ENCODE assay signal across 8 cellular contexts in the genomic region with DNA sequence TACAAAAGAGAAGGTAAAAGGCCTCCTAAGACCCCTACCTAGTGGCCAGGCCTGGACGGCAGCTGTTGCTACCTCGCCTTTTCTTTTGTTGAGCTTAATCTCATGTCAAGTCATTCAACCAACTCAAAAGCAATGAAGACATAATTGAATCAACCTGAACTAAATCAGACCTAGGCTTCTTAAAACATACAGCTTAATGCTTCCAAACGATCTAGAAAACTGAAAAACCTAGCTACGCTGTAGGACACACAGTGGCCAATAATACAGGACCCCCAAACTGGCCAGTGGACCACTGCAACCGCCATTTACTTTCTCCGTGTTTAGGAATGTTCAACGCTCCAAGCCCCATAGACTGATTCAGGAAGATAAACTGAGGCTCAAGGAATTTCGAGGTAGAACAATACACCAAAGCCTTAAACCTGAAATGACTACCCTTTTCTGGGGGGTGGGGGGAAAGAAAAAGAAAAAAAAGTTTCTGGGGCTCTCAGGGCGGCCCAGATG. TPM values are rescaled to one million over a fixed set of nuclear protein-coding genes. Genes with fewer than 3 reads are reported as not detected.
A peak's percentile ranks its signal among the peaks of the same experiment; 100 is the strongest.
DNase-seq lines count a peak whose midpoint lies in the region; ATAC-seq and TF ChIP-seq lines count a peak whose summit lies in the region.
"Not testable (repeated sequence)": the region's sequence is repeated elsewhere in the genome, so short reads cannot be mapped to it uniquely, and the experiment has no call there.

No MANE protein-coding gene starts in this region.

- peak overlapping the region; percentile 65 for H3K4me2 ChIP-seq in H9 (ENCODE audit: insufficient read depth, insufficient read length, low read length)
- H3K4me2 ChIP-seq in PC-3 (ENCODE audit: low read length): peak overlapping the region; percentile 82

- H3K4me1 Mint-ChIP-seq in H9: peaks cover 52 to 55% of the 10 kb centered on the region in 2 experiments
- peaks cover 58% of the 10 kb centered on the region for H3K4me1 Mint-ChIP-seq in activated T-cell treated with anti-CD3 and anti-CD28 coated beads, Interleukin-2, amount 50 U/mL, for 72 hours (ENCODE audit: low read depth)

- H3K4me1 ChIP-seq in H9 (ENCODE audit: insufficient read depth, low read length); right cardiac atrium (ENCODE audit: control insufficient read depth, insufficient read depth, low read length); muscle layer of colon (ENCODE audit: insufficient read depth, low read length): not testable (repeated sequence)
- H3K4me1 ChIP-seq in PC-3 (ENCODE audit: insufficient read depth, low read length): peaks cover 46% of the 10 kb centered on the region

- POLR2A ChIA-PET in AG04449 (lab: Yijun Ruan, JAX) (interaction anchor here (1.0 kb wide), 2 partner anchors 66 to 116 kb away, joined by 5 to 6 read pairs; no protein-coding TSS in a partner anchor), PC-3 (lab: Charles Lee; ENCODE audit: unreplicated experiment) (interaction anchor here (0.6 to 0.9 kb wide), 5 partner anchors 9 to 340 kb away, joined by 3 to 6 read pairs (median 3); no protein-coding TSS in a partner anchor)

- H4K20me1 ChIP-seq in H9 (ENCODE audit: control insufficient read depth, insufficient read depth, insufficient read length); PC-3 (ENCODE audit: low read length): not testable (repeated sequence)

- ATAC-seq in PC-3; activated T-cell treated with anti-CD3 and anti-CD28 coated beads, Interleukin-2, amount 50 U/mL, for 72 hours (replicated peaks in 1 of 2); right cardiac atrium: not testable (repeated sequence)

- peak overlapping the region; percentile 73 for H3K27ac ChIP-seq in H9 (ENCODE audit: insufficient read length, low read depth, low read length)
- peak overlapping the region; percentile 81 for H3K27ac ChIP-seq in PC-3 (ENCODE audit: low read length)
- peak overlapping the region; percentile 90 to 100 for H3K27ac ChIP-seq in coronary artery
- peak overlapping the region; percentile 80 for H3K27ac ChIP-seq in right cardiac atrium (ENCODE audit: low read length)
- H3K27ac ChIP-seq in muscle layer of colon (ENCODE audit: low read depth, low read length): not testable (repeated sequence)
- peak overlapping the region; percentile 94 to 100 (median 99) for H3K27ac ChIP-seq in skin epidermis

- H3K9ac ChIP-seq in H9 (ENCODE audit: extremely low read depth, insufficient read length, low read length) (peak overlapping the region; percentile 87), PC-3 (ENCODE audit: low read length) (peak overlapping the region; percentile 91), muscle layer of colon (ENCODE audit: low read length) (peak overlapping the region; percentile 13)

- H3K4me3 Mint-ChIP-seq in H9: peak overlapping the region; percentile 85 to 91
- peak overlapping the region; percentile 90 to 92 for H3K4me3 Mint-ChIP-seq in activated T-cell treated with anti-CD3 and anti-CD28 coated beads, Interleukin-2, amount 50 U/mL, for 72 hours

- H3K27me3 Mint-ChIP-seq in H9 (ENCODE audit: low read depth); activated T-cell treated with anti-CD3 and anti-CD28 coated beads, Interleukin-2, amount 50 U/mL, for 72 hours (ENCODE audit: low read depth): not testable (repeated sequence)

- WGBS in H9 (ENCODE audit: extremely low coverage, insufficient read length, low lambda C conversion rate): no CpG with 5 or more reads among the region's 9 CpGs
- WGBS in right cardiac atrium: 14% methylated on average over 9 of the region's 9 CpGs

- not testable (repeated sequence) for H4K5ac ChIP-seq in H9 (ENCODE audit: insufficient read length, low read depth, low read length)

- H2BK120ac ChIP-seq in H9 (ENCODE audit: low read depth, low read length, poor library complexity, severe bottlenecking): peak overlapping the region; percentile 48

- not testable (repeated sequence) for H2BK15ac ChIP-seq in H9 (ENCODE audit: low read depth, low read length)

- not testable (repeated sequence) for H2AFZ ChIP-seq in H9 (ENCODE audit: low read length); PC-3 (ENCODE audit: low read length)

- not testable (repeated sequence) for H3K36me3 Mint-ChIP-seq in H9 (ENCODE audit: insufficient read depth in 1 of 3, low read depth in 3 of 3); activated T-cell treated with anti-CD3 and anti-CD28 coated beads, Interleukin-2, amount 50 U/mL, for 72 hours (ENCODE audit: insufficient read depth in 2 of 2)

- not testable (repeated sequence) for H4K8ac ChIP-seq in H9 (replicated peaks; ENCODE audit: insufficient read length, low read depth, low read length)

- TSS peak; percentile 22 for BruUV-seq in PC-3 (replicated peaks; lab: Mats Ljungman, UMichigan)

- not testable (repeated sequence) for TF ChIP-seq CTCF in AG04449 (IDR thresholded peaks at IDR 0.05; ENCODE audit: insufficient read depth, low read length, missing control alignments); H9 (conservative IDR thresholded peaks at IDR 0.05); PC-3 (conservative IDR thresholded peaks at IDR 0.05; ENCODE audit: low read depth, low read length); coronary artery (IDR thresholded peaks at IDR 0.05)

- H2AK5ac ChIP-seq in H9 (ENCODE audit: insufficient read length, low read length): not testable (repeated sequence)

- not testable (repeated sequence) for H3K18ac ChIP-seq in H9 (ENCODE audit: insufficient read length, low read depth, low read length)

- not testable (repeated sequence) for H3K4ac ChIP-seq in H9 (ENCODE audit: low read depth, low read length)

- intact Hi-C loops in PC-3 (cut with micrococcal nuclease): loop anchor here (1.0 to 10.0 kb wide), 2 partner anchors 13 to 1957 kb away; no protein-coding TSS in a partner anchor
- intact Hi-C loops in right cardiac atrium (cut with DNase I): loop anchor here in 1 of 4 donors (10.0 kb wide), 1 partner anchor 143 kb away; no protein-coding TSS in a partner anchor

- H3K27me3 ChIP-seq in H9 (ENCODE audit: insufficient read depth, low read length); PC-3 (ENCODE audit: low read length); right cardiac atrium (ENCODE audit: control insufficient read depth, insufficient read depth); muscle layer of colon (ENCODE audit: control insufficient read depth in 1 of 2, insufficient read depth in 2 of 2, low read length in 2 of 2): not testable (repeated sequence)

- CTCF ChIA-PET in AG04449 (lab: Yijun Ruan, JAX): interaction anchor here (0.7 kb wide), 1 partner anchor 325 kb away, joined by 3 read pairs; no protein-coding TSS in a partner anchor
- CTCF ChIA-PET in PC-3 (lab: Charles Lee): interaction anchor here (0.5 kb wide), 1 partner anchor 335 kb away, joined by 3 read pairs; no protein-coding TSS in a partner anchor

- H3K9me3 ChIP-seq in H9 (ENCODE audit: control insufficient read depth, low read depth, low read length); PC-3 (ENCODE audit: low read length); right cardiac atrium (ENCODE audit: control insufficient read depth, low read length); muscle layer of colon (ENCODE audit: low read length): not testable (repeated sequence)

- H3K14ac ChIP-seq in H9 (ENCODE audit: insufficient read depth, low read length): not testable (repeated sequence)

- H3K27ac Mint-ChIP-seq in H9: peak overlapping the region; percentile 94 to 100 (median 99)
- H3K27ac Mint-ChIP-seq in activated T-cell treated with anti-CD3 and anti-CD28 coated beads, Interleukin-2, amount 50 U/mL, for 72 hours: peak overlapping the region; percentile 96

- not testable (repeated sequence) for DNase-seq in AG04449 (ENCODE audit: low read depth, low spot score); H9; activated T-cell treated with anti-CD3 and anti-CD28 coated beads, Interleukin-2, amount 50 U/mL, for 72 hours; coronary artery (ENCODE audit: low spot score); right cardiac atrium
- peak; percentile 44 for DNase-seq in PC-3

- H3K79me2 ChIP-seq in H9 (ENCODE audit: insufficient read depth, low read length): peaks cover 21% of the 10 kb centered on the region; the same call in 1 of the 2 replicates
- H3K79me2 ChIP-seq in PC-3 (ENCODE audit: low read length): peaks cover 90% of the 10 kb centered on the region

- not testable (repeated sequence) for H3K9me3 Mint-ChIP-seq in H9; activated T-cell treated with anti-CD3 and anti-CD28 coated beads, Interleukin-2, amount 50 U/mL, for 72 hours

- not testable (repeated sequence) for H3F3A ChIP-seq in PC-3 (ENCODE audit: low read length, unreplicated experiment)

- H3K4me3 ChIP-seq in AG04449 (ENCODE audit: low read depth, low read length): peak overlapping the region; percentile 72
- peak overlapping the region; percentile 92 for H3K4me3 ChIP-seq in PC-3 (ENCODE audit: low read length)
- peak overlapping the region; percentile 96 for H3K4me3 ChIP-seq in coronary artery
- H3K4me3 ChIP-seq in right cardiac atrium (ENCODE audit: low read length): peak overlapping the region; percentile 99
- H3K4me3 ChIP-seq in muscle layer of colon (ENCODE audit: low read depth in 1 of 2, low read length in 2 of 2): not testable (repeated sequence)
- H3K4me3 ChIP-seq in skin epidermis: peak overlapping the region; percentile 64 to 99 (median 80)

- H2BK5ac ChIP-seq in H9 (ENCODE audit: insufficient read length, low read length): not testable (repeated sequence)

- not testable (repeated sequence) for H3K56ac ChIP-seq in H9 (ENCODE audit: insufficient read length, low read depth, low read length)

- H2BK12ac ChIP-seq in H9 (ENCODE audit: insufficient read length, low read depth, low read length): not testable (repeated sequence)

- not testable (repeated sequence) for H3T11ph ChIP-seq in H9 (ENCODE audit: low read length)

- H3K23me2 ChIP-seq in H9 (ENCODE audit: insufficient read length, low read depth, low read length, poor library complexity, severe bottlenecking): not testable (repeated sequence)

- not testable (repeated sequence) for H3K23ac ChIP-seq in H9 (ENCODE audit: insufficient read length, low read depth, low read length)

- H3K36me3 ChIP-seq in PC-3 (ENCODE audit: low read depth, low read length); muscle layer of colon (ENCODE audit: insufficient read depth, low read length): not testable (repeated sequence)

- not testable (repeated sequence) for H3K9me2 ChIP-seq in PC-3 (replicated peaks; ENCODE audit: low read length)

- H2BK20ac ChIP-seq in H9 (ENCODE audit: low read depth, low read length, poor library complexity, severe bottlenecking): not testable (repeated sequence)

- not testable (repeated sequence) for H4K91ac ChIP-seq in H9 (ENCODE audit: insufficient read length, low read depth, low read length)

- H3K79me1 ChIP-seq in H9 (ENCODE audit: insufficient read depth, low read depth, low read length, poor library complexity, severe bottlenecking): not testable (repeated sequence)

RNA-seq across cellular contexts. Expression of a gene that starts 1.6 kb away (rescaled TPM):
- total RNA-seq in H9 (2021): 79.2 and 82.8 TPM in 2 replicates
- total RNA-seq in PC-3 (2014; rRNA removed): 45.6 and 55.5 TPM in 2 replicates
- total RNA-seq in activated T-cell treated with anti-CD3 and anti-CD28 coated beads, Interleukin-2, amount 50 U/mL, for 72 hours: 10 to 100 TPM; 66.4 to 67.2 TPM
- total RNA-seq in right cardiac atrium: 10 to 100 TPM in 2 of 4 donors, 1 to 10 TPM in 2; 8.5 to 15.6 (median 11.6) TPM
- polyA plus RNA-seq in right cardiac atrium: 4.5 TPM

Comparison
In these comparisons a context has a peak if more than half of its experiments do, and no peak if none do; other contexts are left out.
1. H3K9ac ChIP-seq: peak in every context shown above with its lines; median percentile 91 in PC-3; 87 in H9; 13 in muscle layer of colon.